In genomic region chr19:30087381-30088138, GRCh38 we compare ENCODE assay signal across 12 cellular contexts.
DNase-seq lines count a peak whose midpoint lies in the region; TF ChIP-seq lines count a peak whose summit lies in the region.
"Had no signal": no experiment of that assay in that cellular context is flagged by ENCODE, and none has a peak within 500 bp of the region (broad histone marks: within the 10 kb centered on the region; RNA-seq: fewer than 3 reads in every experiment).

No MANE protein-coding gene starts in this region.

- intact Hi-C loops in spleen (cut with DNase I; ENCODE audit: low total_unique reads), result no loop called here

- H3K4me3 ChIP-seq in HEK293 (ENCODE audit: low read depth, low read length) (no peak overlapping the region), spleen (no peak overlapping the region)
- H3K4me3 ChIP-seq: GM23248 had no signal

- H3K36me3 ChIP-seq in HEK293 (ENCODE audit: control insufficient read depth in 2 of 2, insufficient read depth in 1 of 2, low read length in 2 of 2) (no peaks in the 10 kb centered on the region), spleen (no peaks in the 10 kb centered on the region)

- POLR2A ChIA-PET in HEK293 (lab: Yijun Ruan, JAX), result no interaction called here

- DNase-seq in medulla oblongata (ENCODE audit: extremely low spot score), result peak; percentile 4
- DNase-seq in spleen, result peak; percentile 18
- DNase-seq in activated T-cell treated with anti-CD3 and anti-CD28 coated beads for 4 hours, result no peak
- no peak for DNase-seq in NCI-H524 treated with DMSO at 0.1 percent for 48 hours (lab: John Stamatoyannopoulos, UW)
- no peak for DNase-seq in SHP77 (lab: John Stamatoyannopoulos, UW)
- DNase-seq: C1 segment of cervical spinal cord; Calu3; CD4-positive, alpha-beta T cell; DMS 273 treated with DMSO at 0.1 percent for 48 hours; GM23248 had no signal

- TF ChIP-seq CTCF in HEK293 (tag by site-specific recombination; IDR thresholded peaks at IDR 0.05), result no peak
- no peak for TF ChIP-seq CTCF in VCaP (conservative IDR thresholded peaks at IDR 0.05)
- TF ChIP-seq CTCF in spleen (IDR thresholded peaks at IDR 0.05 in 8 of 11, conservative IDR thresholded peaks at IDR 0.05 in 3 of 11), result no peak

- TF ChIP-seq POLR2A in spleen (IDR thresholded peaks at IDR 0.05), result no peak

- 84 to 91% (median 88%) methylated on average over 10 to 11 of the region's 11 CpGs for WGBS in spleen, 5 donors

- no peaks in the 10 kb centered on the region for H3K9me3 ChIP-seq in HEK293 (ENCODE audit: control insufficient read depth, insufficient read depth, low read depth, low read length)
- H3K9me3 ChIP-seq in spleen, result no peaks in the 10 kb centered on the region

- H3K4me1 ChIP-seq in HEK293 (ENCODE audit: control insufficient read depth, insufficient read depth, low read length) (peaks cover 18% of the 10 kb centered on the region), spleen (peaks cover 0 to 9% (median 0%) of the 10 kb centered on the region in 6 donors)

- H3K27me3 ChIP-seq in spleen (replicated peaks in 1 of 7), result peaks cover 0 to under 1% (median 0%) of the 10 kb centered on the region in 7 donors

- CTCF ChIA-PET in HEK293 (lab: Yijun Ruan, JAX), result interaction anchor here (0.7 to 0.8 kb wide), 2 partner anchors 8 to 9 kb away, joined by 3 read pairs; no protein-coding TSS in a partner anchor

- H3K27ac ChIP-seq in HEK293 (ENCODE audit: extremely low read depth, low read depth, low read length) (no peak overlapping the region), VCaP (peak overlapping the region; percentile 84), spleen (no peak overlapping the region)
- H3K27ac ChIP-seq: GM23248 had no signal

TF ChIP-seq in HEK293, 187 proteins besides CTCF, POLR2A, EP300 and RAD21:
- TF ChIP-seq ZNF341 (tag by site-specific recombination; IDR thresholded peaks at IDR 0.05; ENCODE audit: low read depth) (peak; percentile 25; the same call in 1 of the 2 replicates), ZNF248 (tag by site-specific recombination; IDR thresholded peaks at IDR 0.05) (no peak)
TF ChIP-seq in HEK293: peak in this region for 1.

Comparison
In these comparisons a context has a peak if more than half of its experiments do, and no peak if none do; other contexts are left out.
1. DNase-seq: peak in medulla oblongata (single experiment) and spleen (single experiment); none in activated T-cell treated with anti-CD3 and anti-CD28 coated beads for 4 hours (single experiment), NCI-H524 treated with DMSO at 0.1 percent for 48 hours (single experiment) and SHP77 (0 of 2).